In the genomic region with DNA sequence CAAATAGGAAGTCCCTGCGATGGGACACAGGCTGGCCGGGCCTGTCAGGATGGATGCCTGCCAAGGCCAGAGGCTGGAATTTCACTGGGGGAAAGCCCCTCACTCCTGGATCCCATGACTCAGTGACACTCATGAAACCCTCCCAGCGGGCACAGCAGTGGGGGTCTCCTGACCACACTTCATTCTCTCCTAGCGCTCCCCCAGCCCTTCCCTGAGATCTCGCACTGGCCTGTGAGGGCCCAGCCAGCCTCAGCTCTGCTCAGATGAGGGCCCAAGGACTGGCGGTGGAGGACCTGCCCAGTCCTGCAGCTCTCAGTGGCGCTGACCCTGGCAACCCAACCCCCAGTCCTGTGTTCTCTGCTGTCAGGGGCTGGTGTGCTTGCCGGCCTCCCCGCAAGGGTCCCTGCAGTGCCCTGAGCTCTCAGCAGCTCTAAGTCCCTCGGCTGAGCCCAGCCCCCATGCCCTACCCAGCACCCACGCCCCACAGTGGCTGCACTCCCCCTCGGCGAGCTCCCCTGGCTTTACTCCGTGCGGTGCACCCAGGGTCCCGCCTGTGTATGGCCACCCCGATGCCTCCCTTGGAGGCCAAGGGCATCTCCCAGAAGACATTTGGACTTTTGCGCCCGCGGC, we compare ENCODE assay signal across 20 cellular contexts.
DNase-seq lines count a peak whose midpoint lies in the region; ATAC-seq, FAIRE-seq and TF ChIP-seq lines count a peak whose summit lies in the region.
"Had no signal": no experiment of that assay in that cellular context is flagged by ENCODE, and none has a peak within 500 bp of the region (broad histone marks: within the 10 kb centered on the region; RNA-seq: fewer than 3 reads in every experiment).

No MANE protein-coding gene starts in this region.

- no peak overlapping the region for H3K4me2 ChIP-seq in H1 (ENCODE audit: insufficient read depth in 1 of 2, low read depth in 2 of 2, low read length in 2 of 2)

- TF ChIP-seq POLR2A in H1 (IDR thresholded peaks at IDR 0.05; ENCODE audit: control extremely low read depth in 1 of 2, low read depth in 2 of 2, low read length in 2 of 2) = no peak

- H3K4ac ChIP-seq in H1 (replicated peaks; ENCODE audit: insufficient read length, low read depth, low read length) = no peak overlapping the region

- H4K5ac ChIP-seq in H1 (ENCODE audit: insufficient read length, low read depth, low read length) = no peak overlapping the region

- intact Hi-C loops in cardiac septum (cut with DNase I) = no loop called here
- intact Hi-C loops in left ventricle myocardium inferior (cut with micrococcal nuclease) = no loop called here
- intact Hi-C loops in lower lobe of right lung (cut with DNase I) = no loop called here
- intact Hi-C loops in upper lobe of right lung (cut with DNase I) = no loop called here

- H3K27me3 ChIP-seq in left ventricle myocardium inferior (ENCODE audit: low read depth) (peaks cover 36% of the 10 kb centered on the region), H1 (replicated peaks in 1 of 4; ENCODE audit: control insufficient read depth in 3 of 4, extremely low read depth in 1 of 4, insufficient read depth in 3 of 4, low read length in 3 of 4) (no peaks in the 10 kb centered on the region), lower lobe of right lung (ENCODE audit: low read depth) (peaks cover 19% of the 10 kb centered on the region), upper lobe of right lung (peaks cover 5% of the 10 kb centered on the region)

- no peak overlapping the region for H3K27ac ChIP-seq in left ventricle myocardium inferior (replicated peaks)
- H3K27ac ChIP-seq in H1 (ENCODE audit: low read depth, low read length) = no peak overlapping the region
- no peak overlapping the region for H3K27ac ChIP-seq in lower lobe of right lung
- H3K27ac ChIP-seq in upper lobe of right lung = no peak overlapping the region

- H2BK12ac ChIP-seq in H1 (ENCODE audit: low read depth, low read length) = no peak overlapping the region

- H3K23ac ChIP-seq in H1 (ENCODE audit: insufficient read length) = no peak overlapping the region

- no peak overlapping the region for H2BK20ac ChIP-seq in H1 (ENCODE audit: low read length)

- H3K79me2 ChIP-seq in H1 (ENCODE audit: control insufficient read depth in 1 of 2, insufficient read depth in 2 of 2, low read length in 2 of 2) = no peaks in the 10 kb centered on the region

- POLR2A ChIA-PET in H1 (lab: Charles Lee; ENCODE audit: partially characterized antibody) = no interaction called here

- 0 out of 2 replicates have a peak overlapping the region, but pooled peaks have one; percentile 19 for H3K18ac ChIP-seq in H1 (ENCODE audit: extremely low read depth, low read length)

- DNase-seq in cardiac septum (ENCODE audit: low spot score) = peak; percentile 47
- DNase-seq in left ventricle myocardium inferior = no peak
- no peak for DNase-seq in H1 (ENCODE audit: low read depth in 1 of 2, low spot score in 2 of 2)
- DNase-seq in lower lobe of right lung = peak; percentile 36
- DNase-seq in upper lobe of right lung = peak; percentile 46
- no peak for DNase-seq in D721Med (ENCODE audit: insufficient read length, low spot score)
- DNase-seq in stimulated activated naive CD8-positive, alpha-beta T cell treated with anti-CD3 and anti-CD28 coated beads, Interleukin-15, Interleukin-2, amounts not matched to agents 100 U/mL and 50 U/mL, for 24 hours = no peak
- DNase-seq in NCI-H524 (lab: John Stamatoyannopoulos, UW) = no peak
- DNase-seq: Caco-2; CD4-positive, CD25-positive, alpha-beta regulatory T cell; DMS153; GDM1; NCI-H1092 treated with DMSO at 0.1 percent for 48 hours; NCI-H2081; NCI-H2171 treated with DMSO at 0.1 percent for 48 hours; NCI-H774; SHP77 treated with DMSO at 0.1 percent for 48 hours had no signal

- H3K9ac ChIP-seq in H1 (replicated peaks in 1 of 4; ENCODE audit: extremely low read depth in 1 of 4, low read depth in 3 of 4, low read length in 3 of 4) = no peak overlapping the region

- no peak for TF ChIP-seq CTCF in left ventricle myocardium inferior (IDR thresholded peaks at IDR 0.05; ENCODE audit: borderline replicate concordance)
- no peak for TF ChIP-seq CTCF in H1 (IDR thresholded peaks at IDR 0.05; ENCODE audit: control extremely low read depth in 1 of 3, insufficient read depth in 1 of 3, low read depth in 1 of 3, low read length in 3 of 3)
- TF ChIP-seq CTCF in lower lobe of right lung (IDR thresholded peaks at IDR 0.05) = no peak
- TF ChIP-seq CTCF in upper lobe of right lung (IDR thresholded peaks at IDR 0.05) = no peak
- TF ChIP-seq CTCF in D721Med (IDR thresholded peaks at IDR 0.05; ENCODE audit: insufficient read depth, missing control alignments) = no peak

- H3K14ac ChIP-seq in H1 (ENCODE audit: insufficient read length) = no peak overlapping the region

- H3K4me1 ChIP-seq in left ventricle myocardium inferior (no peaks in the 10 kb centered on the region), H1 (replicated peaks in 1 of 4; ENCODE audit: control insufficient read depth in 3 of 4, insufficient read depth in 4 of 4, low read length in 3 of 4) (peaks cover 0 to 4% (median 2%) of the 10 kb centered on the region in 4 experiments; a peak in 4 of 7 replicates), lower lobe of right lung (no peaks in the 10 kb centered on the region), upper lobe of right lung (no peaks in the 10 kb centered on the region)
- H3K4me1 ChIP-seq: Caco-2 had no signal

- H3K9me3 ChIP-seq in left ventricle myocardium inferior (replicated peaks) (no peaks in the 10 kb centered on the region), H1 (ENCODE audit: insufficient read depth in 2 of 2, low read depth in 1 of 2, low read length in 1 of 2) (no peaks in the 10 kb centered on the region), lower lobe of right lung (no peaks in the 10 kb centered on the region), upper lobe of right lung (no peaks in the 10 kb centered on the region)
- H3K9me3 ChIP-seq: Caco-2 had no signal

- H3K56ac ChIP-seq in H1 (replicated peaks; ENCODE audit: insufficient read length, low read depth, low read length) = no peak overlapping the region

- FAIRE-seq in H1 (lab: Jason Lieb, UNC) (no peak), D721Med (lab: Jason Lieb, UNC) (no peak)
- FAIRE-seq: K562, RCC 7860 had no signal

- H2BK5ac ChIP-seq in H1 (ENCODE audit: low read depth, low read length) = no peak overlapping the region

- TF ChIP-seq EP300 in H1 (IDR thresholded peaks at IDR 0.05; ENCODE audit: borderline replicate concordance in 1 of 2, low read depth in 2 of 2, low read length in 2 of 2) = no peak

- no peak overlapping the region for H2AK5ac ChIP-seq in H1 (ENCODE audit: low read depth, low read length)

- H2BK15ac ChIP-seq in H1 (ENCODE audit: low read length) = no peak overlapping the region

- H4K8ac ChIP-seq in H1 (ENCODE audit: extremely low read depth, insufficient read depth, low read length) = no peak overlapping the region

- CTCF ChIA-PET in H1 (lab: Charles Lee; ENCODE audit: partially characterized antibody) = interaction anchor here (1.0 to 7.7 kb wide), 9 partner anchors 11 to 242 kb away, joined by 3 to 59 read pairs (median 4); no protein-coding TSS in a partner anchor

- H4K91ac ChIP-seq in H1 (replicated peaks; ENCODE audit: insufficient read length, low read length) = no peak overlapping the region

- no peak overlapping the region for H3K4me3 ChIP-seq in left ventricle myocardium inferior
- H3K4me3 ChIP-seq in H1 (ENCODE audit: extremely low read depth in 1 of 4, insufficient read depth in 2 of 4, low read depth in 3 of 4, low read length in 4 of 4) = no peak overlapping the region
- no peak overlapping the region for H3K4me3 ChIP-seq in lower lobe of right lung
- no peak overlapping the region for H3K4me3 ChIP-seq in upper lobe of right lung
- H3K4me3 ChIP-seq: K562 had no signal

- no peaks in the 10 kb centered on the region for H3K36me3 ChIP-seq in left ventricle myocardium inferior
- H3K36me3 ChIP-seq in H1 (ENCODE audit: control insufficient read depth in 2 of 4, insufficient read depth in 4 of 4, low read length in 3 of 4) = no peaks in the 10 kb centered on the region
- H3K36me3 ChIP-seq in lower lobe of right lung = no peaks in the 10 kb centered on the region
- no peaks in the 10 kb centered on the region for H3K36me3 ChIP-seq in upper lobe of right lung

- WGBS in H1 (ENCODE audit: extremely low coverage in 1 of 2, insufficient coverage in 1 of 2, insufficient read length in 1 of 2, insufficient replicate concordance in 2 of 2, low coverage in 1 of 2, low lambda C conversion rate in 2 of 2, missing lambda C conversion rate in 1 of 2), 2 experiments = 85% methylated on average over 19 of the region's 20 CpGs; no CpG with 5 or more reads in 1 of the 2 experiments

- H2AFZ ChIP-seq in H1 (ENCODE audit: low read length) = no peak overlapping the region

- H2BK120ac ChIP-seq in H1 (replicated peaks; ENCODE audit: low read depth, low read length) = no peak overlapping the region

- TF ChIP-seq RAD21 in H1 (IDR thresholded peaks at IDR 0.05 in 1 of 2, conservative IDR thresholded peaks at IDR 0.05 in 1 of 2; ENCODE audit: low read depth in 2 of 2, low read length in 2 of 2) = no peak

- ATAC-seq in lower lobe of right lung = no peak
- no peak for ATAC-seq in upper lobe of right lung
- ATAC-seq in stimulated activated naive CD8-positive, alpha-beta T cell treated with anti-CD3 and anti-CD28 coated beads, Interleukin-15, Interleukin-2, amounts not matched to agents 100 U/mL and 50 U/mL, for 24 hours = no peak
- ATAC-seq: HCT116, K562 had no signal

- H4K20me1 ChIP-seq in H1 (replicated peaks in 1 of 2; ENCODE audit: control insufficient read depth in 1 of 2, insufficient read depth in 2 of 2, low read length in 2 of 2) = no peaks in the 10 kb centered on the region

- no peaks in the 10 kb centered on the region for H3K23me2 ChIP-seq in H1 (ENCODE audit: low read depth, low read length)

- H3K79me1 ChIP-seq in H1 (ENCODE audit: low read depth, low read length) = no peaks in the 10 kb centered on the region

TF ChIP-seq in H1, 55 proteins besides CTCF, POLR2A, EP300 and RAD21:
- no peak for TF ChIP-seq SP2 (IDR thresholded peaks at IDR 0.05; ENCODE audit: low read length)

Comparison
In these comparisons a context has a peak if more than half of its experiments do, and no peak if none do; other contexts are left out.
1. DNase-seq: peak in cardiac septum (single experiment), lower lobe of right lung (single experiment) and upper lobe of right lung (single experiment); none in left ventricle myocardium inferior (single experiment), H1 (0 of 2), D721Med (single experiment), stimulated activated naive CD8-positive, alpha-beta T cell treated with anti-CD3 and anti-CD28 coated beads, Interleukin-15, Interleukin-2, amounts not matched to agents 100 U/mL and 50 U/mL, for 24 hours (single experiment) and NCI-H524 (0 of 2).